19 cellular contexts compared by ENCODE assay signal in genomic region chr10:110203500-110204455, GRCh38. TPM values are rescaled to one million over a fixed set of nuclear protein-coding genes. Genes with fewer than 3 reads are reported as not detected.
DNase-seq lines count a peak whose midpoint lies in the region; ATAC-seq, FAIRE-seq and TF ChIP-seq lines count a peak whose summit lies in the region.
"Had no signal": no experiment of that assay in that cellular context is flagged by ENCODE, and none has a peak within 500 bp of the region (broad histone marks: within the 10 kb centered on the region; RNA-seq: fewer than 3 reads in every experiment).

No MANE protein-coding gene starts in this region.

- no peaks in the 10 kb centered on the region for H3K36me3 ChIP-seq in K562 (ENCODE audit: control insufficient read depth, insufficient read depth, low read length)
- H3K36me3 ChIP-seq in aorta (ENCODE audit: control insufficient read depth in 1 of 2, insufficient read depth in 2 of 2, low read length in 1 of 2): no peaks in the 10 kb centered on the region

- TF ChIP-seq CTCF in K562 (IDR thresholded peaks at IDR 0.05 in 2 of 3, conservative IDR thresholded peaks at IDR 0.05 in 1 of 3; ENCODE audit: insufficient read depth in 2 of 3, low read depth in 1 of 3, low read length in 3 of 3) (no peak), osteocyte (IDR thresholded peaks at IDR 0.05) (no peak), omental fat pad (IDR thresholded peaks at IDR 0.05) (no peak)

- no peak overlapping the region for H3K4me3 Mint-ChIP-seq in osteocyte (ENCODE audit: unreplicated experiment)

- WGBS in K562 (ENCODE audit: insufficient coverage, low coverage, missing lambda C conversion rate): 57% methylated on average over 7 of the region's 8 CpGs
- WGBS in aorta, 2 donors: 86% methylated on average over 8 of the region's 8 CpGs

- intact Hi-C loops in K562 (cut with micrococcal nuclease) (loop anchor here (10.0 kb wide), 1 partner anchor 199 kb away; the partner anchor contains the start of gene ADD3), left colon (cut with DNase I, micrococcal nuclease) (no loop called here), aorta (cut with DNase I) (loop anchor here in 1 of 2 donors (2.0 kb wide), 1 partner anchor 63 kb away; no protein-coding TSS in a partner anchor)

- peaks cover 20% of the 10 kb centered on the region for H3K4me1 Mint-ChIP-seq in osteocyte (ENCODE audit: unreplicated experiment)

- H3K9ac ChIP-seq in K562 (ENCODE audit: insufficient read depth in 1 of 2, low read depth in 2 of 2, low read length in 2 of 2): no peak overlapping the region

- H3K9me3 Mint-ChIP-seq in osteocyte (ENCODE audit: unreplicated experiment): no peaks in the 10 kb centered on the region

- in situ Hi-C loops in K562 (cut with MboI): no loop called here

- no peaks in the 10 kb centered on the region for H4K20me1 ChIP-seq in K562 (replicated peaks; ENCODE audit: control insufficient read depth, insufficient read depth, low read length)

- no peak for TF ChIP-seq POLR2A in K562 (conservative IDR thresholded peaks at IDR 0.05)

- no peak for ATAC-seq in K562
- ATAC-seq in left colon: peak; percentile 85
- no peak for ATAC-seq in aorta (ENCODE audit: low FRiP score)
- no peak for ATAC-seq in omental fat pad (ENCODE audit: low FRiP score)
- ATAC-seq: HCT116, Panc1, SK-N-SH treated with all-trans-retinoic acid at 6 μM for 48 hours had no signal

- H3K27me3 Mint-ChIP-seq in osteocyte (ENCODE audit: unreplicated experiment): peaks cover 10% of the 10 kb centered on the region

- H3K4me2 ChIP-seq in K562 (ENCODE audit: insufficient read depth, low read length): no peak overlapping the region

- no peak for TF ChIP-seq RAD21 in K562 (CRISPR knock-in tag; conservative IDR thresholded peaks at IDR 0.05 in 1 of 2, IDR thresholded peaks at IDR 0.05 in 1 of 2)

- no peak overlapping the region for H3K27ac Mint-ChIP-seq in osteocyte (ENCODE audit: unreplicated experiment)

- H3K27ac ChIP-seq in K562 (ENCODE audit: extremely low read depth, low read depth, low read length): no peak overlapping the region
- no peak overlapping the region for H3K27ac ChIP-seq in aorta (ENCODE audit: low read depth in 1 of 2, low read length in 2 of 2)

- DNase-seq in DMS53 (lab: John Stamatoyannopoulos, UW) (peak; percentile 71), K562 (ENCODE audit: extremely low read depth in 1 of 4, low spot score in 3 of 4) (no peak), left colon (peak; percentile 61 to 90), osteocyte (ENCODE audit: extremely low spot score, unreplicated experiment) (peak; percentile 72), aorta (no peak), NCI-H748 treated with DMSO at 0.1 percent for 48 hours (lab: John Stamatoyannopoulos, UW) (no peak), RPMI8226 (no peak), omental fat pad (ENCODE audit: low spot score) (no peak)
- DNase-seq: COR-L47, Karpas-422, MM.1S, NCI-H1092 treated with DMSO at 0.1 percent for 48 hours, NCI-H2081 treated with DMSO at 0.1 percent for 48 hours, NCI-H510A, NCI-H82, Right ventricle myocardium superior had no signal

- H2AFZ ChIP-seq in K562 (ENCODE audit: low read depth, low read length): no peak overlapping the region

- H3K4me1 ChIP-seq in K562 (replicated peaks in 1 of 2; ENCODE audit: control insufficient read depth in 2 of 2, insufficient read depth in 2 of 2, low read length in 2 of 2): peaks cover 8 to 10% of the 10 kb centered on the region in 2 experiments; a peak in 4 of 5 replicates
- H3K4me1 ChIP-seq in aorta (ENCODE audit: control insufficient read depth in 1 of 2, insufficient read depth in 2 of 2, low read length in 2 of 2): no peaks in the 10 kb centered on the region

- no peaks in the 10 kb centered on the region for H3K36me3 Mint-ChIP-seq in osteocyte (ENCODE audit: unreplicated experiment)

- FAIRE-seq in K562 (lab: Jason Lieb, UNC): no peak

- H3K79me2 ChIP-seq in K562 (ENCODE audit: control insufficient read depth, insufficient read depth, low read length): peaks cover 6% of the 10 kb centered on the region

- no peak overlapping the region for H3K4me3 ChIP-seq in K562
- no peak overlapping the region for H3K4me3 ChIP-seq in aorta (ENCODE audit: low read length in 2 of 2)

- no peaks in the 10 kb centered on the region for H3K9me1 ChIP-seq in K562 (ENCODE audit: control insufficient read depth, insufficient read depth, low read length)

- POLR2A ChIA-PET in K562 (lab: Yijun Ruan, JAX): no interaction called here

- CTCF ChIA-PET in K562 (lab: Yijun Ruan, JAX; ENCODE audit: low intra/inter-chr PET ratio): no interaction called here

- H3K9me3 ChIP-seq in K562 (replicated peaks; ENCODE audit: control insufficient read depth, insufficient read depth, low read depth, low read length) (no peaks in the 10 kb centered on the region), aorta (ENCODE audit: control insufficient read depth, low read length) (no peaks in the 10 kb centered on the region)

- BruUV-seq in K562 (replicated peaks; lab: Mats Ljungman, UMichigan): no TSS peak

- H3K27me3 ChIP-seq in K562 (ENCODE audit: control insufficient read depth in 2 of 2, insufficient read depth in 2 of 2, low read length in 2 of 2): no peaks in the 10 kb centered on the region
- H3K27me3 ChIP-seq in aorta (ENCODE audit: control insufficient read depth in 1 of 2, insufficient read depth in 2 of 2, low read length in 1 of 2): no peaks in the 10 kb centered on the region

- no peak for TF ChIP-seq EP300 in K562 (IDR thresholded peaks at IDR 0.05; ENCODE audit: low read length)

TF ChIP-seq in K562, 482 proteins besides CTCF, POLR2A, EP300 and RAD21:
- TF ChIP-seq ZNF766 (CRISPR knock-in tag; conservative IDR thresholded peaks at IDR 0.05): no peak
- 0 out of 2 replicates have a peak, but pooled peaks have one; percentile 5 for TF ChIP-seq C11orf30 (IDR thresholded peaks at IDR 0.05; ENCODE audit: low read depth)
- TF ChIP-seq TEAD1 (CRISPR knock-in tag; IDR thresholded peaks at IDR 0.05): no peak

RNA-seq across cellular contexts. Expression of gene MXI1, which starts 3.6 kb away (rescaled TPM):
- 6.0 and 16.1 TPM in 2 replicates for total RNA-seq in K562 (2011; cell fraction: chromatin; rRNA removed; ENCODE audit: low replicate concordance)
- total RNA-seq in K562 (2011; cell fraction: nucleolus; rRNA removed): 4.0 and 5.7 TPM in 2 replicates
- total RNA-seq in K562 (2011; cell fraction: nucleoplasm; rRNA removed): 9.7 and 17.9 TPM in 2 replicates
- total RNA-seq in K562 (2014; rRNA removed) (14.3 and 18.2 TPM in 2 replicates), K562 (2014; rRNA removed; fragmentation: Illumina TruSeq; extraction: Trizol) (14.8 and 21.2 TPM in 2 replicates), K562 (2015; rRNA removed; fragmentation: Illumina TruSeq; extraction: Trizol) (8.0 and 9.1 TPM in 2 replicates), K562 (2021) (16.4 and 17.8 TPM in 2 replicates), left colon (100 to 1,000 TPM; 134 to 154 TPM), osteocyte (31.9 and 32.2 TPM in 2 replicates), aorta (100 to 1,000 TPM in 1 of 2 donors, 10 to 100 TPM in 1; 72.3 to 121 TPM), omental fat pad (10 to 100 TPM; 32.3 to 40.0 (median 36.4) TPM)
- polyA plus RNA-seq in K562 (2011; rRNA removed) (23.7 and 24.4 TPM in 2 replicates), K562 (2014; fragmentation: Illumina TruSeq; extraction: Trizol) (13.7 and 17.6 TPM in 2 replicates), K562 (2014; fragmentation: Nextera tagmentation; extraction: Ambion mirVana) (10 to 100 TPM; 11.4 to 15.8 TPM), K562 (2014; rRNA removed) (12.9 and 13.4 TPM in 2 replicates), aorta (100 to 1,000 TPM in 1 of 2 donors, 10 to 100 TPM in 1; 79.9 to 101 TPM)
- 10.5 and 13.2 TPM in 2 replicates for polyA plus RNA-seq in K562 (2011; cell fraction: cytosol; rRNA removed)
- 18.3 and 28.9 TPM in 2 replicates for polyA plus RNA-seq in K562 (2011; cell fraction: nucleus; rRNA removed)
- polyA plus RNA-seq in K562 (2012): 12.3 and 13.1 TPM in 2 replicates
- polyA minus RNA-seq in K562 (2011; rRNA and poly(A)+ RNA removed): 27.0 and 27.3 TPM in 2 replicates
- polyA minus RNA-seq in K562 (2011; cell fraction: cytosol; rRNA and poly(A)+ RNA removed): 17.8 and 21.1 TPM in 2 replicates
- 5.9 and 12.3 TPM in 2 replicates for polyA minus RNA-seq in K562 (2011; cell fraction: nucleus; rRNA and poly(A)+ RNA removed)

Comparison
In these comparisons a context has a peak if more than half of its experiments do, and no peak if none do; other contexts are left out.
1. DNase-seq: peak in DMS53 (single experiment), left colon (2 of 2) and osteocyte (single experiment); none in K562 (0 of 4), aorta (0 of 2), NCI-H748 treated with DMSO at 0.1 percent for 48 hours (single experiment), RPMI8226 (single experiment) and omental fat pad (single experiment).